18 cellular contexts compared by ENCODE assay signal in the genomic region with DNA sequence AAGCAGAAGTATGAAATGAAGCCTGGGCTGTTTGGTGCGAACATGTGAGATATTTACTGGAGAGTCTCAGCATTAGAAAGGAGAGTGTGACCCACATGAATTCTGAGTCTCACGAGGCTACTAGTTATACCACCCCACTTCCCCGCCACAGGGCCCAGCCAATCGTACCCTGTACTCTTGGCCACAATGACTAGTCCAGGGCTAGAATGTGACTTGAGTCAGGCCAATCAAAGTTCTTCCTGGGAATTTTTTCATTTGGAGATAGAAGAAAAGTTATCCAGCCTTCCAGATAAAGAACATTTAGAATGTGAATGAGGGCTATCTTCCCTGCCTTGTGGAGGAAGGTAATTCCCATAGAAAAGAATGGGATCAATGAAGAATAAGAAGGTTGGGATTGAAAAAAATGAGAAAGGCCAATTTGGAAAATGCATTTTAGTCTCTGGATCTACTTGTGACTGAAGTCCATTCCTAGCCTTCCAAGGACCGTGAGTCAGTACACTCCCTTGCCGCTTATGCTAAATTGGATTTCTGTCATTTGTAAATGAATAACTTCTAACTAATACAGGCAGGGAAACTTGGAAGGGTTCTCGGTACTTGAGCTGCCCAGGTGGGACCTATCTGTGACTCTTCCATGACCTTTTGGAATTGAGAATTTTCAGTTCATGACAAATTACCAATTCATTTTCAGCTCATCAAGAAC.
"Had no signal": no experiment of that assay in that cellular context is flagged by ENCODE, and none has a peak within 500 bp of the region (broad histone marks: within the 10 kb centered on the region; RNA-seq: fewer than 3 reads in every experiment).

No MANE protein-coding gene starts in this region.

- H3K9me3 ChIP-seq: heart left ventricle, tibial nerve had no signal

- H3K36me3 ChIP-seq: heart left ventricle, tibial nerve had no signal

- H3K27ac ChIP-seq: epithelial cell of prostate, heart left ventricle, parathyroid adenoma, skin epidermis, tibial nerve had no signal

- H3K4me3 Mint-ChIP-seq: activated CD4-positive, alpha-beta T cell treated with anti-CD3 and anti-CD28 coated beads, Interleukin-2, amount 10 ng/mL, durations not matched to agents 7 days and 5 days; activated naive CD8-positive, alpha-beta T cell treated with anti-CD3 and anti-CD28 coated beads for 36 hours; activated T-helper 1 cell treated with anti-CD3 and anti-CD28 coated beads, Interleukin-12 subunit alpha, Interleukin-12 subunit beta, Interleukin-2, Interleukin-4 antibody, amounts not matched to agents 30 ng/mL and 10 ng/mL and 1 ng/mL, durations not matched to agents 14 hours and 24 hours and 36 hours; dendritic cell treated with granulocyte-macrophage colony-stimulating factor and Interleukin-4, amounts not matched to agents 40 ng/mL and 50 ng/mL, for 4 days; effector memory CD8-positive, alpha-beta T cell; neural crest cell; T-helper 2 cell treated with Interferon-gamma antibody and Interleukin-4, amounts not matched to agents 5 μg/mL and 100 μg/mL, for 36 hours had no signal

- H3K4me1 ChIP-seq: heart left ventricle, parathyroid adenoma, tibial nerve had no signal

- ATAC-seq: effector memory CD8-positive, alpha-beta T cell; heart left ventricle had no signal

- H3K27ac Mint-ChIP-seq: activated CD4-positive, alpha-beta T cell treated with anti-CD3 and anti-CD28 coated beads, Interleukin-2, amount 10 ng/mL, durations not matched to agents 7 days and 5 days; activated naive CD8-positive, alpha-beta T cell treated with anti-CD3 and anti-CD28 coated beads for 36 hours; activated T-helper 1 cell treated with anti-CD3 and anti-CD28 coated beads, Interleukin-12 subunit alpha, Interleukin-12 subunit beta, Interleukin-2, Interleukin-4 antibody, amounts not matched to agents 30 ng/mL and 10 ng/mL and 1 ng/mL, durations not matched to agents 14 hours and 24 hours and 36 hours; dendritic cell treated with granulocyte-macrophage colony-stimulating factor and Interleukin-4, amounts not matched to agents 40 ng/mL and 50 ng/mL, for 4 days; effector memory CD8-positive, alpha-beta T cell; T-helper 2 cell treated with Interferon-gamma antibody and Interleukin-4, amounts not matched to agents 5 μg/mL and 100 μg/mL, for 36 hours had no signal

- H3K9me3 Mint-ChIP-seq: activated CD4-positive, alpha-beta T cell treated with anti-CD3 and anti-CD28 coated beads, Interleukin-2, amount 10 ng/mL, durations not matched to agents 7 days and 5 days; activated naive CD8-positive, alpha-beta T cell treated with anti-CD3 and anti-CD28 coated beads for 36 hours; activated T-helper 1 cell treated with anti-CD3 and anti-CD28 coated beads, Interleukin-12 subunit alpha, Interleukin-12 subunit beta, Interleukin-2, Interleukin-4 antibody, amounts not matched to agents 30 ng/mL and 10 ng/mL and 1 ng/mL, durations not matched to agents 14 hours and 24 hours and 36 hours; dendritic cell treated with granulocyte-macrophage colony-stimulating factor and Interleukin-4, amounts not matched to agents 40 ng/mL and 50 ng/mL, for 4 days; effector memory CD8-positive, alpha-beta T cell; neural crest cell; T-helper 2 cell treated with Interferon-gamma antibody and Interleukin-4, amounts not matched to agents 5 μg/mL and 100 μg/mL, for 36 hours had no signal

- H3K4me3 ChIP-seq: heart left ventricle, skin epidermis, tibial nerve had no signal

- DNase-seq: activated CD4-positive, alpha-beta T cell treated with anti-CD3 and anti-CD28 coated beads, Interleukin-2, amount 10 ng/mL, durations not matched to agents 7 days and 5 days; activated CD4-positive, CD25-positive, alpha-beta regulatory T cell; activated naive CD8-positive, alpha-beta T cell treated with anti-CD3 and anti-CD28 coated beads for 36 hours; anterior cingulate cortex; cerebellar nuclear complex; effector memory CD8-positive, alpha-beta T cell; heart left ventricle; retina; stimulated activated CD4-positive, alpha-beta T cell treated with anti-CD3 and anti-CD28 coated beads, Interleukin-4, amount 100 ng/mL, for 24 hours; stimulated activated naive CD4-positive, alpha-beta T cell had no signal

- H3K4me1 Mint-ChIP-seq: activated CD4-positive, alpha-beta T cell treated with anti-CD3 and anti-CD28 coated beads, Interleukin-2, amount 10 ng/mL, durations not matched to agents 7 days and 5 days; neural crest cell had no signal

- H3K36me3 Mint-ChIP-seq: activated naive CD8-positive, alpha-beta T cell treated with anti-CD3 and anti-CD28 coated beads for 36 hours had no signal
